Comparison of ENCODE assay signal across 1 cellular context in the genomic region with DNA sequence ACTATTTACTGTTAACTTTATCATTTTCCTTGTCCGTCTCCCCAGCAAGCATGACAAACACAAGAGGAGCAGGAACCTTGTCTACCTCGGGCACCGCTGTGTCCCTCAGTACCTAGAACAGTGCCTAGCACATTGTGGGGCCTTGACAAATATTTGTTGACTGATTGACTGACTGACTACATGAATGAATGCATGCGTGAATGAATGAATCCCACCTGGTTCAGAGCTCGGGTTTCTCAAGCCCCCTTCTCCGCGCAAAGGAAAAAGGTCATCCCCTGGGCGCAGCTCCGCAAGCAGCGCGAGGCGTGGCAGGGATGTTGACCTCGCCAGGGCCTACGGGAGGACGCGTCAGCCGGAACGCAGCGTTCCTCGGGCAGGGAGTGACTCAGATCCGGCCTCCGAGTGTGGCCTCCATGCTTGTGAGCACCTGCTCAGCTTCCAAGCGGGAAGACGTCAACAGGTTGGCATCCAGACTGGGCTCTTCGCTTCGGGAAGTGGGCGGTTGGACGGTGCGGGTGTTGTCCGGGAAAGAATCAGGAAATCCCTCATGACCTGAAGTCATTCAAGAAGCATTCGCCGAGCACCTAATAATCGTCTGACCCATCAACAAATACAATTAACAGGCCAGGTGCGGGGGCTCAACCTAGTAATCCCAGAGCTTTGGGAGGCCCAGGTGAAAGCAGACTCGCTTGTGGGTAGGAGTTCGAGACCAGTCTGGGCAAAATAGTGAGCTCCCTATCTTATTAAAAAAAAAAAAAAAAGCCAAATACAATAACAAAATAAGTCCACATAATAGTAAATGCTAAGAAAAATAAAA.
TF ChIP-seq lines count a peak whose summit lies in the region.

No MANE protein-coding gene starts in this region.

TF ChIP-seq in GM23338, 12 proteins besides CTCF, POLR2A, EP300 and RAD21 (continued from another document):
- TF ChIP-seq, protein P1, sequence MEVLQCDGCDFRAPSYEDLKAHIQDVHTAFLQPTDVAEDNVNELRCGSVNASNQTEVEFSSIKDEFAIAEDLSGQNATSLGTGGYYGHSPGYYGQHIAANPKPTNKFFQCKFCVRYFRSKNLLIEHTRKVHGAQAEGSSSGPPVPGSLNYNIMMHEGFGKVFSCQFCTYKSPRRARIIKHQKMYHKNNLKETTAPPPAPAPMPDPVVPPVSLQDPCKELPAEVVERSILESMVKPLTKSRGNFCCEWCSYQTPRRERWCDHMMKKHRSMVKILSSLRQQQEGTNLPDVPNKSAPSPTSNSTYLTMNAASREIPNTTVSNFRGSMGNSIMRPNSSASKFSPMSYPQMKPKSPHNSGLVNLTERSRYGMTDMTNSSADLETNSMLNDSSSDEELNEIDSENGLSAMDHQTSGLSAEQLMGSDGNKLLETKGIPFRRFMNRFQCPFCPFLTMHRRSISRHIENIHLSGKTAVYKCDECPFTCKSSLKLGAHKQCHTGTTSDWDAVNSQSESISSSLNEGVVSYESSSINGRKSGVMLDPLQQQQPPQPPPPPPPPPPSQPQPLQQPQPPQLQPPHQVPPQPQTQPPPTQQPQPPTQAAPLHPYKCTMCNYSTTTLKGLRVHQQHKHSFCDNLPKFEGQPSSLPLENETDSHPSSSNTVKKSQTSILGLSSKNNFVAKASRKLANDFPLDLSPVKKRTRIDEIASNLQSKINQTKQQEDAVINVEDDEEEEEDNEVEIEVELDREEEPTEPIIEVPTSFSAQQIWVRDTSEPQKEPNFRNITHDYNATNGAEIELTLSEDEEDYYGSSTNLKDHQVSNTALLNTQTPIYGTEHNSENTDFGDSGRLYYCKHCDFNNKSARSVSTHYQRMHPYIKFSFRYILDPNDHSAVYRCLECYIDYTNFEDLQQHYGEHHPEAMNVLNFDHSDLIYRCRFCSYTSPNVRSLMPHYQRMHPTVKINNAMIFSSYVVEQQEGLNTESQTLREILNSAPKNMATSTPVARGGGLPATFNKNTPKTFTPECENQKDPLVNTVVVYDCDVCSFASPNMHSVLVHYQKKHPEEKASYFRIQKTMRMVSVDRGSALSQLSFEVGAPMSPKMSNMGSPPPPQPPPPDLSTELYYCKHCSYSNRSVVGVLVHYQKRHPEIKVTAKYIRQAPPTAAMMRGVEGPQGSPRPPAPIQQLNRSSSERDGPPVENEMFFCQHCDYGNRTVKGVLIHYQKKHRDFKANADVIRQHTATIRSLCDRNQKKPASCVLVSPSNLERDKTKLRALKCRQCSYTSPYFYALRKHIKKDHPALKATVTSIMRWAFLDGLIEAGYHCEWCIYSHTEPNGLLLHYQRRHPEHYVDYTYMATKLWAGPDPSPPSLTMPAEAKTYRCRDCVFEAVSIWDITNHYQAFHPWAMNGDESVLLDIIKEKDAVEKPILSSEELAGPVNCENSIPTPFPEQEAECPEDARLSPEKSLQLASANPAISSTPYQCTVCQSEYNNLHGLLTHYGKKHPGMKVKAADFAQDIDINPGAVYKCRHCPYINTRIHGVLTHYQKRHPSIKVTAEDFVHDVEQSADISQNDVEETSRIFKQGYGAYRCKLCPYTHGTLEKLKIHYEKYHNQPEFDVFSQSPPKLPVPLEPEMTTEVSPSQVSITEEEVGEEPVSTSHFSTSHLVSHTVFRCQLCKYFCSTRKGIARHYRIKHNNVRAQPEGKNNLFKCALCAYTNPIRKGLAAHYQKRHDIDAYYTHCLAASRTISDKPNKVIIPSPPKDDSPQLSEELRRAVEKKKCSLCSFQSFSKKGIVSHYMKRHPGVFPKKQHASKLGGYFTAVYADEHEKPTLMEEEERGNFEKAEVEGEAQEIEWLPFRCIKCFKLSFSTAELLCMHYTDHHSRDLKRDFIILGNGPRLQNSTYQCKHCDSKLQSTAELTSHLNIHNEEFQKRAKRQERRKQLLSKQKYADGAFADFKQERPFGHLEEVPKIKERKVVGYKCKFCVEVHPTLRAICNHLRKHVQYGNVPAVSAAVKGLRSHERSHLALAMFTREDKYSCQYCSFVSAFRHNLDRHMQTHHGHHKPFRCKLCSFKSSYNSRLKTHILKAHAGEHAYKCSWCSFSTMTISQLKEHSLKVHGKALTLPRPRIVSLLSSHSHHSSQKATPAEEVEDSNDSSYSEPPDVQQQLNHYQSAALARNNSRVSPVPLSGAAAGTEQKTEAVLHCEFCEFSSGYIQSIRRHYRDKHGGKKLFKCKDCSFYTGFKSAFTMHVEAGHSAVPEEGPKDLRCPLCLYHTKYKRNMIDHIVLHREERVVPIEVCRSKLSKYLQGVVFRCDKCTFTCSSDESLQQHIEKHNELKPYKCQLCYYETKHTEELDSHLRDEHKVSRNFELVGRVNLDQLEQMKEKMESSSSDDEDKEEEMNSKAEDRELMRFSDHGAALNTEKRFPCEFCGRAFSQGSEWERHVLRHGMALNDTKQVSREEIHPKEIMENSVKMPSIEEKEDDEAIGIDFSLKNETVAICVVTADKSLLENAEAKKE (CRISPR knock-in tag; IDR thresholded peaks at IDR 0.05) = no peak
- TF ChIP-seq, protein P2, sequence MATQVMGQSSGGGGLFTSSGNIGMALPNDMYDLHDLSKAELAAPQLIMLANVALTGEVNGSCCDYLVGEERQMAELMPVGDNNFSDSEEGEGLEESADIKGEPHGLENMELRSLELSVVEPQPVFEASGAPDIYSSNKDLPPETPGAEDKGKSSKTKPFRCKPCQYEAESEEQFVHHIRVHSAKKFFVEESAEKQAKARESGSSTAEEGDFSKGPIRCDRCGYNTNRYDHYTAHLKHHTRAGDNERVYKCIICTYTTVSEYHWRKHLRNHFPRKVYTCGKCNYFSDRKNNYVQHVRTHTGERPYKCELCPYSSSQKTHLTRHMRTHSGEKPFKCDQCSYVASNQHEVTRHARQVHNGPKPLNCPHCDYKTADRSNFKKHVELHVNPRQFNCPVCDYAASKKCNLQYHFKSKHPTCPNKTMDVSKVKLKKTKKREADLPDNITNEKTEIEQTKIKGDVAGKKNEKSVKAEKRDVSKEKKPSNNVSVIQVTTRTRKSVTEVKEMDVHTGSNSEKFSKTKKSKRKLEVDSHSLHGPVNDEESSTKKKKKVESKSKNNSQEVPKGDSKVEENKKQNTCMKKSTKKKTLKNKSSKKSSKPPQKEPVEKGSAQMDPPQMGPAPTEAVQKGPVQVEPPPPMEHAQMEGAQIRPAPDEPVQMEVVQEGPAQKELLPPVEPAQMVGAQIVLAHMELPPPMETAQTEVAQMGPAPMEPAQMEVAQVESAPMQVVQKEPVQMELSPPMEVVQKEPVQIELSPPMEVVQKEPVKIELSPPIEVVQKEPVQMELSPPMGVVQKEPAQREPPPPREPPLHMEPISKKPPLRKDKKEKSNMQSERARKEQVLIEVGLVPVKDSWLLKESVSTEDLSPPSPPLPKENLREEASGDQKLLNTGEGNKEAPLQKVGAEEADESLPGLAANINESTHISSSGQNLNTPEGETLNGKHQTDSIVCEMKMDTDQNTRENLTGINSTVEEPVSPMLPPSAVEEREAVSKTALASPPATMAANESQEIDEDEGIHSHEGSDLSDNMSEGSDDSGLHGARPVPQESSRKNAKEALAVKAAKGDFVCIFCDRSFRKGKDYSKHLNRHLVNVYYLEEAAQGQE (IDR thresholded peaks at IDR 0.05; ENCODE audit: unreplicated experiment) = no peak
TF ChIP-seq in GM23338: peak in this region for 0.
